In the genomic region with DNA sequence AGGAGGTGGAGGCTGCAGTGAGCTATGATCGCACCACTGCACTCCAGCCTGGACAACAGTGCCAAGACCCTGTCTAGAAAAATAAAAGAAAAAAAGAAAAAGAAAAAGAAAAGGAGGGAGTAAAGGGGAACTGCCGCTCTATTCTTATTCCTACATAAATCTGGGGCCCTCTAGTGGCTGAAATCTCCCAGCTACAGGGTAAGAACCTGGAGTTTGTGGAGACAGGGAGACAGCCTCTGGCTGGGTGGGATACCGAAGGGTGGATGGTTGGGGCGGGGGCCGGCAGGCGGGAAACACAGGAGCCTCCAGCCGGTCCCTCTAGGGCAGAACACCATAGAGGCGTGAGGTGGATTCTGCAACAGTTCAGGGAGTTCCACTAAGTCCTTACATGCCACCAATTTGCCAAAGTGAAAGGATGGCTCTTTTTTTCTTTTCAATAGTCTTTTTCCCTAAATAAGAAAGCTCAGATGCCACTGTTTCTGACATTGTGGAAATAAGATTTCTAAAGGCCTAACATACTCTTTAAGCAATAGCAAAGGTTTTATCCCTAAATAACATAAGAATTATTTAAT, we compare ENCODE assay signal across 8 cellular contexts.
DNase-seq lines count a peak whose midpoint lies in the region; ATAC-seq and TF ChIP-seq lines count a peak whose summit lies in the region.

No MANE protein-coding gene starts in this region.

- no peaks in the 10 kb centered on the region for H3K79me2 ChIP-seq in GM23248 (ENCODE audit: insufficient read depth)

- intact Hi-C loops in left ventricle myocardium inferior (cut with micrococcal nuclease) = no loop called here
- intact Hi-C loops in testis (cut with DNase I; ENCODE audit: low total_unique reads) = no loop called here

- no peaks in the 10 kb centered on the region for H4K20me1 ChIP-seq in GM23248 (ENCODE audit: insufficient read depth)

- H3K4me3 ChIP-seq in AG04450 (ENCODE audit: low read depth, low read length) = no peak overlapping the region
- no peak overlapping the region for H3K4me3 ChIP-seq in GM23248
- H3K4me3 ChIP-seq in left ventricle myocardium inferior = no peak overlapping the region
- no peak overlapping the region for H3K4me3 ChIP-seq in testis

- H3K9me2 ChIP-seq in GM23248 (ENCODE audit: insufficient read depth) = no peaks in the 10 kb centered on the region

- CTCF ChIA-PET in AG04450 (lab: Charles Lee) = interaction anchor here (0.6 to 2.3 kb wide), 12 partner anchors 10 to 192 kb away, joined by 3 to 9 read pairs (median 4); no protein-coding TSS in a partner anchor

- no peaks in the 10 kb centered on the region for H3F3A ChIP-seq in GM23248 (ENCODE audit: insufficient read depth)

- H3K9me3 ChIP-seq in AG04450 (ENCODE audit: control insufficient read depth, insufficient read depth, low read length) (no peaks in the 10 kb centered on the region; the same call in 1 of the 2 replicates), GM23248 (ENCODE audit: low read depth) (no peaks in the 10 kb centered on the region), left ventricle myocardium inferior (replicated peaks) (no peaks in the 10 kb centered on the region), testis (no peaks in the 10 kb centered on the region)

- peak; percentile 65 for TF ChIP-seq CTCF in AG04450 (IDR thresholded peaks at IDR 0.05; ENCODE audit: low read depth, low read length)
- TF ChIP-seq CTCF in left ventricle myocardium inferior (IDR thresholded peaks at IDR 0.05; ENCODE audit: borderline replicate concordance) = peak; percentile 56
- peak; percentile 12 to 57 (median 26) for TF ChIP-seq CTCF in testis (IDR thresholded peaks at IDR 0.05)

- H2AFZ ChIP-seq in GM23248 = no peak overlapping the region

- no peak for DNase-seq in AG04450 (ENCODE audit: low read depth, low spot score)
- peak; percentile 61 for DNase-seq in GM23248
- DNase-seq in SW 1271 (lab: John Stamatoyannopoulos, UW) = peak; percentile 12 to 56
- DNase-seq in left ventricle myocardium inferior = no peak
- peak; percentile 69 for DNase-seq in testis
- no peak for DNase-seq in activated CD4-positive, CD25-positive, alpha-beta regulatory T cell (lab: John Stamatoyannopoulos, UW)
- DNase-seq in activated CD4-positive, alpha-beta T cell treated with anti-CD3 and anti-CD28 coated beads, Interleukin-2, amount 50 U/mL, for 1 hour = no peak

- no peak for ATAC-seq in HG03520 (IDR thresholded peaks at IDR 0.05; ENCODE audit: unreplicated experiment)

- 48 to 57% methylated on average over 6 to 8 of the region's 8 CpGs for WGBS in GM23248 (ENCODE audit: low coverage in 1 of 2, low lambda C conversion rate in 2 of 2, missing lambda C conversion rate in 2 of 2), 2 experiments
- 68 to 71% methylated on average over 8 of the region's 8 CpGs for WGBS in testis, 2 donors

- no peak overlapping the region for H3K9ac ChIP-seq in GM23248

- H3K36me3 ChIP-seq in GM23248 (ENCODE audit: low read depth) (no peaks in the 10 kb centered on the region), left ventricle myocardium inferior (peaks cover 46% of the 10 kb centered on the region), testis (ENCODE audit: low read depth, missing control alignments) (no peaks in the 10 kb centered on the region)

- no peak overlapping the region for H3K27ac ChIP-seq in AG04450 (ENCODE audit: low read depth, low read length)
- no peak overlapping the region for H3K27ac ChIP-seq in GM23248
- H3K27ac ChIP-seq in left ventricle myocardium inferior (replicated peaks) = peak overlapping the region; percentile 87
- no peak overlapping the region for H3K27ac ChIP-seq in testis

- no peak for TF ChIP-seq POLR2A in testis (IDR thresholded peaks at IDR 0.05)

- in situ Hi-C loops in GM23248 (cut with MboI) = no loop called here

- H3K4me2 ChIP-seq in GM23248 (ENCODE audit: unreplicated experiment) = no peak overlapping the region

- H3K4me1 ChIP-seq in GM23248 (ENCODE audit: insufficient read depth) (no peaks in the 10 kb centered on the region), left ventricle myocardium inferior (peaks cover 62% of the 10 kb centered on the region), testis (no peaks in the 10 kb centered on the region)

- POLR2A ChIA-PET in AG04450 (lab: Yijun Ruan, JAX) = no interaction called here

- no peaks in the 10 kb centered on the region for H3K27me3 ChIP-seq in AG04450 (ENCODE audit: control insufficient read depth, insufficient read depth, low read length)
- no peaks in the 10 kb centered on the region for H3K27me3 ChIP-seq in GM23248 (replicated peaks; ENCODE audit: insufficient read depth)
- H3K27me3 ChIP-seq in left ventricle myocardium inferior (ENCODE audit: low read depth) = no peaks in the 10 kb centered on the region
- H3K27me3 ChIP-seq in testis = no peaks in the 10 kb centered on the region

Comparison
In these comparisons a context has a peak if more than half of its experiments do, and no peak if none do; other contexts are left out.
1. DNase-seq: peak in GM23248 (single experiment), SW 1271 (2 of 2) and testis (single experiment); none in AG04450 (single experiment), left ventricle myocardium inferior (single experiment), activated CD4-positive, CD25-positive, alpha-beta regulatory T cell (0 of 4) and activated CD4-positive, alpha-beta T cell treated with anti-CD3 and anti-CD28 coated beads, Interleukin-2, amount 50 U/mL, for 1 hour (single experiment).
2. Peak in every context shown above with its lines, with median percentiles within 50 percentile points of each other: CTCF ChIP-seq.